In the genomic region with DNA sequence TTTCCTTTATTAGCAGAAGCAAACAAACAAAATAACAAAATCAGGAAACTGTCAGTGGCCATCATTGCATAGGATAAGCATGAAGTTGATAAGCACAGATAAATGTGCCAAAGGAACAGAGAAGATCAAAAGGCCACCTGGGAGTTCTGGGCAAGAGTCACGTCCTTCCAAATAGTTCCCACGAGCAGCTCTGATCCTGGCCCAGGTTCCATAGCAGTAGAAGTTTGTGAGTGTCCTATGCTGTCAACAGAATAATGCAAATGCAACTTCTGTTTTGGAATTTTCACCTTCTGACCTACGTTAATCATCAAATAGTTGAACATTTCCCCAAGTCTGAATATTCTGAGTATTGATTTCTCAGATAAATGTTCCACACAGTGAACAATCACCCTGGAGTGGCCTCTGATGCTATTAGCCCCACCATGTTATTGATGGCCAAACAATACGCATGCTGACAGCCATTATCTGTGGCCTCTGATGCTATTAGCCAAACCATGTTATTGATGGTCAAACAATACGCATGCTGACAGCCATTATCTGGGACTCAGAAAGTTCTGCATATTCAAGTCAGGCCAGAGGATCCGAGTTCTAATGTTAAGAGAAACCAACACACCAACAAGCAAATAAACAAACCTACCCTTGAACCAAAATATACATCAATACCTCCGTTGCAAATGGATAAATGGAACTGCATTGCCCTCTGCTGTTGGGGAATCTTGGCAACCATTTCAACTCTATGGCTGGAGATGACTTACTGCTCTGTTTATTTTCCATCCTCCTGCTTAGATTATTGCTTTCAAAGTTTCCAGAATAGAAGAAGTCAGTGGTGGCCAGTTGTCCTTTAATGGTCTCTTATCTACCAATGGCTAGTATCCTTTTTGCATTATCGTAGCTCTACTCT, we compare ENCODE assay signal across 11 cellular contexts.
A peak's percentile ranks its signal among the peaks of the same experiment; 100 is the strongest.
DNase-seq lines count a peak whose midpoint lies in the region; ATAC-seq and TF ChIP-seq lines count a peak whose summit lies in the region.
"Had no signal": no experiment of that assay in that cellular context is flagged by ENCODE, and none has a peak within 500 bp of the region (broad histone marks: within the 10 kb centered on the region; RNA-seq: fewer than 3 reads in every experiment).

No MANE protein-coding gene starts in this region.

- H3K9me3 ChIP-seq in transverse colon = no peaks in the 10 kb centered on the region
- H3K9me3 ChIP-seq: suprapubic skin had no signal

- H3K4me1 Mint-ChIP-seq in activated CD8-positive, alpha-beta T cell treated with anti-CD3 and anti-CD28 coated beads for 36 hours (ENCODE audit: low read depth) = no peaks in the 10 kb centered on the region
- no peaks in the 10 kb centered on the region for H3K4me1 Mint-ChIP-seq in activated CD8-positive, alpha-beta T cell treated with anti-CD3 and anti-CD28 coated beads, Interleukin-2, amount 10 ng/mL, durations not matched to agents 7 days and 5 days (ENCODE audit: low read depth)

- H3K4me3 Mint-ChIP-seq in activated CD8-positive, alpha-beta T cell treated with anti-CD3 and anti-CD28 coated beads for 36 hours = no peak overlapping the region
- no peak overlapping the region for H3K4me3 Mint-ChIP-seq in activated CD8-positive, alpha-beta T cell treated with anti-CD3 and anti-CD28 coated beads, Interleukin-2, amount 10 ng/mL, durations not matched to agents 7 days and 5 days
- H3K4me3 Mint-ChIP-seq: neural crest cell had no signal

- 33 to 57% methylated on average over 2 to 8 of the region's 8 CpGs for WGBS in transverse colon (ENCODE audit: low coverage in 1 of 2), 2 donors

- TF ChIP-seq POLR2A in transverse colon (IDR thresholded peaks at IDR 0.05) = no peak

- no peak for ATAC-seq in activated CD8-positive, alpha-beta T cell treated with anti-CD3 and anti-CD28 coated beads for 36 hours
- ATAC-seq in activated CD8-positive, alpha-beta T cell treated with anti-CD3 and anti-CD28 coated beads, Interleukin-2, amount 10 ng/mL, durations not matched to agents 7 days and 5 days = no peak
- ATAC-seq in activated naive CD4-positive, alpha-beta T cell treated with anti-CD3 and anti-CD28 coated beads, Interleukin-2, amount 50 U/mL, for 72 hours = no peak

- no peaks in the 10 kb centered on the region for H3K36me3 Mint-ChIP-seq in activated CD8-positive, alpha-beta T cell treated with anti-CD3 and anti-CD28 coated beads for 36 hours (ENCODE audit: low read depth)
- no peaks in the 10 kb centered on the region for H3K36me3 Mint-ChIP-seq in activated CD8-positive, alpha-beta T cell treated with anti-CD3 and anti-CD28 coated beads, Interleukin-2, amount 10 ng/mL, durations not matched to agents 7 days and 5 days (ENCODE audit: low read depth)
- H3K36me3 Mint-ChIP-seq in activated naive CD4-positive, alpha-beta T cell treated with anti-CD3 and anti-CD28 coated beads, Interleukin-2, amount 50 U/mL, for 72 hours = no peaks in the 10 kb centered on the region

- no peak for TF ChIP-seq CTCF in activated CD8-positive, alpha-beta T cell treated with anti-CD3 and anti-CD28 coated beads for 36 hours (IDR thresholded peaks at IDR 0.05)
- TF ChIP-seq CTCF in epithelial cell of proximal tubule (conservative IDR thresholded peaks at IDR 0.05; ENCODE audit: low read depth, low read length) = peak; percentile 62
- TF ChIP-seq CTCF in transverse colon (IDR thresholded peaks at IDR 0.05) = peak; percentile 22 to 52 (median 39)

- POLR2A ChIA-PET in activated CD8-positive, alpha-beta T cell treated with anti-CD3 and anti-CD28 coated beads for 36 hours (lab: Charles Lee) = no interaction called here
- POLR2A ChIA-PET in activated CD8-positive, alpha-beta T cell treated with anti-CD3 and anti-CD28 coated beads, Interleukin-2, amount 10 ng/mL, durations not matched to agents 7 days and 5 days (lab: Charles Lee) = no interaction called here

- no peaks in the 10 kb centered on the region for H3K27me3 ChIP-seq in transverse colon
- H3K27me3 ChIP-seq: suprapubic skin had no signal

- in situ Hi-C loops in transverse colon (cut with MboI; ENCODE audit: low pct_ligation_motif_present in 1 of 4, low pct_unique_long_range_greater_than_20kb in 1 of 4, low sequenced_read_pairs in 3 of 4) = loop anchor here in 3 of 4 donors (10.0 to 25.0 kb wide), 2 partner anchors 260 to 268 kb away; a partner anchor contains a TSS

- no peak overlapping the region for H3K27ac ChIP-seq in transverse colon
- H3K27ac ChIP-seq: suprapubic skin had no signal

- no peaks in the 10 kb centered on the region for H3K36me3 ChIP-seq in transverse colon
- H3K36me3 ChIP-seq: suprapubic skin had no signal

- no peak for TF ChIP-seq EP300 in transverse colon (IDR thresholded peaks at IDR 0.05; ENCODE audit: low read depth)

- no peak overlapping the region for H3K27ac Mint-ChIP-seq in activated CD8-positive, alpha-beta T cell treated with anti-CD3 and anti-CD28 coated beads for 36 hours
- H3K27ac Mint-ChIP-seq in activated CD8-positive, alpha-beta T cell treated with anti-CD3 and anti-CD28 coated beads, Interleukin-2, amount 10 ng/mL, durations not matched to agents 7 days and 5 days = no peak overlapping the region
- no peak overlapping the region for H3K27ac Mint-ChIP-seq in activated naive CD4-positive, alpha-beta T cell treated with anti-CD3 and anti-CD28 coated beads, Interleukin-2, amount 50 U/mL, for 72 hours

- CTCF ChIA-PET in activated CD8-positive, alpha-beta T cell treated with anti-CD3 and anti-CD28 coated beads for 36 hours (lab: Charles Lee) = interaction anchor here (1.0 kb wide), 2 partner anchors 8 to 22 kb away, joined by 3 read pairs; no protein-coding TSS in a partner anchor
- CTCF ChIA-PET in activated CD8-positive, alpha-beta T cell treated with anti-CD3 and anti-CD28 coated beads, Interleukin-2, amount 10 ng/mL, durations not matched to agents 7 days and 5 days (lab: Charles Lee) = interaction anchor here (1.2 kb wide), 1 partner anchor 266 kb away, joined by 5 read pairs; no protein-coding TSS in a partner anchor

- peak; percentile 16 for DNase-seq in activated CD8-positive, alpha-beta T cell treated with anti-CD3 and anti-CD28 coated beads for 36 hours
- DNase-seq in activated CD8-positive, alpha-beta T cell treated with anti-CD3 and anti-CD28 coated beads, Interleukin-2, amount 10 ng/mL, durations not matched to agents 7 days and 5 days = no peak
- DNase-seq in NCI-H460 (ENCODE audit: extremely low read depth, low read depth) = peak; percentile 17
- DNase-seq in epithelial cell of proximal tubule (ENCODE audit: low read depth) = no peak
- peak; percentile 16 for DNase-seq in transverse colon
- DNase-seq in stimulated activated naive CD4-positive, alpha-beta T cell treated with Interleukin-2 at 50 U/mL for 16 hours (lab: John Stamatoyannopoulos, UW) = no peak
- no peak for DNase-seq in activated naive CD4-positive, alpha-beta T cell treated with anti-CD3 and anti-CD28 coated beads, Interleukin-2, amount 50 U/mL, for 72 hours (ENCODE audit: low spot score in 2 of 2)
- no peak for DNase-seq in NCI-H2196 (lab: John Stamatoyannopoulos, UW; ENCODE audit: unreplicated experiment)
- DNase-seq: DMS153 had no signal

- H3K4me3 ChIP-seq in epithelial cell of proximal tubule (ENCODE audit: low read depth, low read length) (no peak overlapping the region), transverse colon (no peak overlapping the region)
- H3K4me3 ChIP-seq: suprapubic skin had no signal

- no peaks in the 10 kb centered on the region for H3K9me3 Mint-ChIP-seq in activated CD8-positive, alpha-beta T cell treated with anti-CD3 and anti-CD28 coated beads for 36 hours
- no peaks in the 10 kb centered on the region for H3K9me3 Mint-ChIP-seq in activated CD8-positive, alpha-beta T cell treated with anti-CD3 and anti-CD28 coated beads, Interleukin-2, amount 10 ng/mL, durations not matched to agents 7 days and 5 days (ENCODE audit: insufficient read depth)
- no peaks in the 10 kb centered on the region for H3K9me3 Mint-ChIP-seq in activated naive CD4-positive, alpha-beta T cell treated with anti-CD3 and anti-CD28 coated beads, Interleukin-2, amount 50 U/mL, for 72 hours
- H3K9me3 Mint-ChIP-seq: neural crest cell had no signal

- H3K4me1 ChIP-seq in transverse colon = peaks cover 0 to 10% (median 0%) of the 10 kb centered on the region in 4 donors
- H3K4me1 ChIP-seq: suprapubic skin had no signal

- H3K27me3 Mint-ChIP-seq in activated CD8-positive, alpha-beta T cell treated with anti-CD3 and anti-CD28 coated beads for 36 hours = no peaks in the 10 kb centered on the region
- H3K27me3 Mint-ChIP-seq in activated CD8-positive, alpha-beta T cell treated with anti-CD3 and anti-CD28 coated beads, Interleukin-2, amount 10 ng/mL, durations not matched to agents 7 days and 5 days (ENCODE audit: low read depth) = no peaks in the 10 kb centered on the region

- intact Hi-C loops in activated CD8-positive, alpha-beta T cell treated with anti-CD3 and anti-CD28 coated beads for 36 hours (cut with micrococcal nuclease) = no loop called here
- intact Hi-C loops in transverse colon (cut with DNase I; ENCODE audit: low total_unique reads) = no loop called here

Comparison
In these comparisons a context has a peak if more than half of its experiments do, and no peak if none do; other contexts are left out.
1. DNase-seq: peak in activated CD8-positive, alpha-beta T cell treated with anti-CD3 and anti-CD28 coated beads for 36 hours (single experiment), NCI-H460 (single experiment) and transverse colon (single experiment); none in activated CD8-positive, alpha-beta T cell treated with anti-CD3 and anti-CD28 coated beads, Interleukin-2, amount 10 ng/mL, durations not matched to agents 7 days and 5 days (single experiment), epithelial cell of proximal tubule (single experiment), stimulated activated naive CD4-positive, alpha-beta T cell treated with Interleukin-2 at 50 U/mL for 16 hours (single experiment), activated naive CD4-positive, alpha-beta T cell treated with anti-CD3 and anti-CD28 coated beads, Interleukin-2, amount 50 U/mL, for 72 hours (0 of 2) and NCI-H2196 (single experiment).